In genomic region chrX:48934581-48935331, GRCh38 we compare ENCODE assay signal across 16 cellular contexts. TPM values are rescaled to one million over a fixed set of nuclear protein-coding genes. Genes with fewer than 3 reads are reported as not detected.
DNase-seq lines count a peak whose midpoint lies in the region; ATAC-seq, FAIRE-seq and TF ChIP-seq lines count a peak whose summit lies in the region.
"Had no signal": no experiment of that assay in that cellular context is flagged by ENCODE, and none has a peak within 500 bp of the region (broad histone marks: within the 10 kb centered on the region; RNA-seq: fewer than 3 reads in every experiment).

No MANE protein-coding gene starts in this region.

- peaks cover 60% of the 10 kb centered on the region for H3K4me1 Mint-ChIP-seq in activated CD8-positive, alpha-beta memory T cell treated with anti-CD3 and anti-CD28 coated beads, Interleukin-2, amount 10 ng/mL, durations not matched to agents 7 days and 5 days
- peaks cover 65% of the 10 kb centered on the region for H3K4me1 Mint-ChIP-seq in activated naive CD8-positive, alpha-beta T cell treated with anti-CD3 and anti-CD28 coated beads, Interleukin-2, amount 50 U/mL, for 24 hours
- H3K4me1 Mint-ChIP-seq in stimulated activated effector memory CD8-positive, alpha-beta T cell treated with anti-CD3 and anti-CD28 coated beads, Interleukin-12 subunit alpha, Interleukin-12 subunit beta, amount 100 ng/mL, for 72 hours: peaks cover 61% of the 10 kb centered on the region

- peaks cover 37% of the 10 kb centered on the region for H3K36me3 Mint-ChIP-seq in activated CD8-positive, alpha-beta memory T cell treated with anti-CD3 and anti-CD28 coated beads, Interleukin-2, amount 10 ng/mL, durations not matched to agents 7 days and 5 days
- peaks cover 31% of the 10 kb centered on the region for H3K36me3 Mint-ChIP-seq in activated naive CD8-positive, alpha-beta T cell treated with anti-CD3 and anti-CD28 coated beads, Interleukin-2, amount 50 U/mL, for 24 hours (ENCODE audit: low read depth)
- H3K36me3 Mint-ChIP-seq in stimulated activated effector memory CD8-positive, alpha-beta T cell treated with anti-CD3 and anti-CD28 coated beads, Interleukin-12 subunit alpha, Interleukin-12 subunit beta, amount 100 ng/mL, for 72 hours: peaks cover 100% of the 10 kb centered on the region

- no peak for TF ChIP-seq CTCF in SU-DHL-6 (IDR thresholded peaks at IDR 0.05; ENCODE audit: insufficient read depth, low read length, poor library complexity, severe bottlenecking)

- H3K4me3 Mint-ChIP-seq in activated CD8-positive, alpha-beta memory T cell treated with anti-CD3 and anti-CD28 coated beads, Interleukin-2, amount 10 ng/mL, durations not matched to agents 7 days and 5 days: no peak overlapping the region
- peak overlapping the region; percentile 48 for H3K4me3 Mint-ChIP-seq in activated naive CD8-positive, alpha-beta T cell treated with anti-CD3 and anti-CD28 coated beads, Interleukin-2, amount 50 U/mL, for 24 hours
- peak overlapping the region; percentile 76 for H3K4me3 Mint-ChIP-seq in stimulated activated effector memory CD8-positive, alpha-beta T cell treated with anti-CD3 and anti-CD28 coated beads, Interleukin-12 subunit alpha, Interleukin-12 subunit beta, amount 100 ng/mL, for 72 hours
- H3K4me3 Mint-ChIP-seq: nephron had no signal

- peak overlapping the region; percentile 42 for H3K27ac ChIP-seq in SU-DHL-6 (ENCODE audit: low read depth, low read length)

- H3K27ac Mint-ChIP-seq in activated CD8-positive, alpha-beta memory T cell treated with anti-CD3 and anti-CD28 coated beads, Interleukin-2, amount 10 ng/mL, durations not matched to agents 7 days and 5 days: peak overlapping the region; percentile 64
- peak overlapping the region; percentile 97 for H3K27ac Mint-ChIP-seq in activated naive CD8-positive, alpha-beta T cell treated with anti-CD3 and anti-CD28 coated beads, Interleukin-2, amount 50 U/mL, for 24 hours
- H3K27ac Mint-ChIP-seq in stimulated activated effector memory CD8-positive, alpha-beta T cell treated with anti-CD3 and anti-CD28 coated beads, Interleukin-12 subunit alpha, Interleukin-12 subunit beta, amount 100 ng/mL, for 72 hours: peak overlapping the region; percentile 95
- H3K27ac Mint-ChIP-seq: nephron had no signal

- no peaks in the 10 kb centered on the region for H3K36me3 ChIP-seq in SU-DHL-6 (ENCODE audit: low read length)

- no peaks in the 10 kb centered on the region for H3K9me2 ChIP-seq in SU-DHL-6 (replicated peaks; ENCODE audit: insufficient read depth, low read length)

- no peaks in the 10 kb centered on the region for H3K9me3 Mint-ChIP-seq in activated CD8-positive, alpha-beta memory T cell treated with anti-CD3 and anti-CD28 coated beads, Interleukin-2, amount 10 ng/mL, durations not matched to agents 7 days and 5 days (ENCODE audit: low read depth)
- H3K9me3 Mint-ChIP-seq in activated naive CD8-positive, alpha-beta T cell treated with anti-CD3 and anti-CD28 coated beads, Interleukin-2, amount 50 U/mL, for 24 hours: no peaks in the 10 kb centered on the region
- no peaks in the 10 kb centered on the region for H3K9me3 Mint-ChIP-seq in stimulated activated effector memory CD8-positive, alpha-beta T cell treated with anti-CD3 and anti-CD28 coated beads, Interleukin-12 subunit alpha, Interleukin-12 subunit beta, amount 100 ng/mL, for 72 hours

- no peaks in the 10 kb centered on the region for H4K20me1 ChIP-seq in SU-DHL-6 (ENCODE audit: low read depth, low read length)

- H3F3A ChIP-seq in SU-DHL-6 (ENCODE audit: insufficient read depth): peaks cover 25% of the 10 kb centered on the region

- no peak overlapping the region for H3K4me3 ChIP-seq in SU-DHL-6 (ENCODE audit: insufficient read depth, low read length, poor library complexity, severe bottlenecking)

- ATAC-seq in activated CD8-positive, alpha-beta memory T cell treated with anti-CD3 and anti-CD28 coated beads, Interleukin-2, amount 10 ng/mL, durations not matched to agents 7 days and 5 days: no peak
- ATAC-seq in activated naive CD8-positive, alpha-beta T cell treated with anti-CD3 and anti-CD28 coated beads, Interleukin-2, amount 50 U/mL, for 24 hours: peak; percentile 27
- ATAC-seq in stimulated activated effector memory CD8-positive, alpha-beta T cell treated with anti-CD3 and anti-CD28 coated beads, Interleukin-12 subunit alpha, Interleukin-12 subunit beta, amount 100 ng/mL, for 72 hours: no peak
- no peak for ATAC-seq in HG02798 (IDR thresholded peaks at IDR 0.05; ENCODE audit: poor library complexity, unreplicated experiment)

- no peak for FAIRE-seq in HTR-8/SVneo (lab: Jason Lieb, UNC)

- no peak overlapping the region for H2AFZ ChIP-seq in SU-DHL-6 (ENCODE audit: low read depth, low read length, severe bottlenecking)

- no peaks in the 10 kb centered on the region for H3K27me3 ChIP-seq in SU-DHL-6 (ENCODE audit: low read length)

- CTCF ChIA-PET in activated CD8-positive, alpha-beta memory T cell treated with anti-CD3 and anti-CD28 coated beads, Interleukin-2, amount 10 ng/mL, durations not matched to agents 7 days and 5 days (lab: Charles Lee): no interaction called here

- no peak overlapping the region for H3K4me2 ChIP-seq in SU-DHL-6 (ENCODE audit: low read depth, low read length, poor library complexity, severe bottlenecking)

- no peaks in the 10 kb centered on the region for H3K9me3 ChIP-seq in SU-DHL-6 (ENCODE audit: insufficient read depth, low read length)

- no peak for DNase-seq in activated CD8-positive, alpha-beta memory T cell treated with anti-CD3 and anti-CD28 coated beads, Interleukin-2, amount 10 ng/mL, durations not matched to agents 7 days and 5 days
- no peak for DNase-seq in activated CD8-positive, alpha-beta memory T cell treated with anti-CD3 and anti-CD28 coated beads, Interleukin-2, amount 50 U/mL, for 48 hours
- no peak for DNase-seq in activated naive CD8-positive, alpha-beta T cell treated with anti-CD3 and anti-CD28 coated beads, Interleukin-2, amount 50 U/mL, for 24 hours
- DNase-seq in stimulated activated effector memory CD8-positive, alpha-beta T cell treated with anti-CD3 and anti-CD28 coated beads, Interleukin-12 subunit alpha, Interleukin-12 subunit beta, amount 100 ng/mL, for 72 hours (ENCODE audit: low spot score in 2 of 2): no peak
- no peak for DNase-seq in NCI-H510A treated with DMSO at 0.1 percent for 48 hours (lab: John Stamatoyannopoulos, UW)
- DNase-seq in HTR-8/SVneo (ENCODE audit: insufficient read length, low spot score): no peak
- DNase-seq: ACHN; activated CD4-positive, alpha-beta T cell treated with anti-CD3 and anti-CD28 coated beads, Interleukin-2, amount 50 U/mL, for 1 hour; cerebellar nuclear complex; foreskin melanocyte; NCI-H187 treated with DMSO at 0.1 percent for 48 hours; NCI-H69; trophoblast cell had no signal

- no peak overlapping the region for H3K9ac ChIP-seq in SU-DHL-6 (ENCODE audit: low read length)

- no peaks in the 10 kb centered on the region for H3K27me3 Mint-ChIP-seq in activated CD8-positive, alpha-beta memory T cell treated with anti-CD3 and anti-CD28 coated beads, Interleukin-2, amount 10 ng/mL, durations not matched to agents 7 days and 5 days
- no peaks in the 10 kb centered on the region for H3K27me3 Mint-ChIP-seq in activated naive CD8-positive, alpha-beta T cell treated with anti-CD3 and anti-CD28 coated beads, Interleukin-2, amount 50 U/mL, for 24 hours

- H3K79me2 ChIP-seq in SU-DHL-6 (ENCODE audit: insufficient read depth, low read length): no peaks in the 10 kb centered on the region

RNA-seq across cellular contexts. Expression of gene PIM2, which starts 15.9 kb away (rescaled TPM):
- total RNA-seq in activated CD8-positive, alpha-beta memory T cell treated with anti-CD3 and anti-CD28 coated beads, Interleukin-2, amount 10 ng/mL, durations not matched to agents 7 days and 5 days: 100 to 1,000 TPM; 168 to 252 TPM

RNA-seq across cellular contexts. Expression of gene OTUD5, which starts 22.7 kb away (rescaled TPM):
- 10 to 100 TPM; 56.9 to 65.2 TPM for total RNA-seq in activated CD8-positive, alpha-beta memory T cell treated with anti-CD3 and anti-CD28 coated beads, Interleukin-2, amount 10 ng/mL, durations not matched to agents 7 days and 5 days

RNA-seq across cellular contexts. Expression of gene SLC35A2, which starts 23.3 kb away (rescaled TPM):
- 10 to 100 TPM; 13.0 to 21.0 TPM for total RNA-seq in activated CD8-positive, alpha-beta memory T cell treated with anti-CD3 and anti-CD28 coated beads, Interleukin-2, amount 10 ng/mL, durations not matched to agents 7 days and 5 days

RNA-seq across cellular contexts. Expression of gene KCND1, which starts 36.9 kb away (rescaled TPM):
- total RNA-seq in activated CD8-positive, alpha-beta memory T cell treated with anti-CD3 and anti-CD28 coated beads, Interleukin-2, amount 10 ng/mL, durations not matched to agents 7 days and 5 days: 1 to 10 TPM; 2.9 to 5.5 TPM

RNA-seq across cellular contexts. Expression of gene PQBP1, which starts 37.0 kb away (rescaled TPM):
- total RNA-seq in activated CD8-positive, alpha-beta memory T cell treated with anti-CD3 and anti-CD28 coated beads, Interleukin-2, amount 10 ng/mL, durations not matched to agents 7 days and 5 days: 10 to 100 TPM; 65.1 to 86.9 TPM
